8 cellular contexts compared by ENCODE assay signal in genomic region chr3:127991251-127991650, GRCh38.
"Had no signal": no experiment of that assay in that cellular context is flagged by ENCODE, and none has a peak within 500 bp of the region (broad histone marks: within the 10 kb centered on the region; RNA-seq: fewer than 3 reads in every experiment).

No MANE protein-coding gene starts in this region.

- H3K4me3 ChIP-seq: GM12878 had no signal

- FAIRE-seq: G401.6, GM12878, GM12891, GM12892, GM18507, GM19239 had no signal

- ATAC-seq: GM12878 had no signal

- DNase-seq: GDM1, GF-D8 had no signal
